In genomic region chr5:132253452-132254320, GRCh38 we compare ENCODE assay signal across 18 cellular contexts. TPM values are rescaled to one million over a fixed set of nuclear protein-coding genes. Genes with fewer than 3 reads are reported as not detected.
DNase-seq lines count a peak whose midpoint lies in the region; ATAC-seq and TF ChIP-seq lines count a peak whose summit lies in the region.
"Had no signal": no experiment of that assay in that cellular context is flagged by ENCODE, and none has a peak within 500 bp of the region (broad histone marks: within the 10 kb centered on the region; RNA-seq: fewer than 3 reads in every experiment).

No MANE protein-coding gene starts in this region.

- TF ChIP-seq CTCF in HL-60 (IDR thresholded peaks at IDR 0.05; ENCODE audit: insufficient read depth, low read length), result no peak
- TF ChIP-seq CTCF in endodermal cell (conservative IDR thresholded peaks at IDR 0.05), result no peak

- no peaks in the 10 kb centered on the region for H3K36me3 Mint-ChIP-seq in activated CD4-positive, alpha-beta T cell treated with anti-CD3 and anti-CD28 coated beads for 36 hours (ENCODE audit: low read depth)
- no peaks in the 10 kb centered on the region for H3K36me3 Mint-ChIP-seq in endodermal cell (ENCODE audit: low read depth)

- CTCF ChIA-PET in activated CD4-positive, alpha-beta T cell treated with anti-CD3 and anti-CD28 coated beads for 36 hours (lab: Charles Lee), result interaction anchor here (0.9 to 7.9 kb wide), 2 partner anchors 10 to 15 kb away, joined by 3 to 48 read pairs; no protein-coding TSS in a partner anchor

- H3K27ac ChIP-seq in HL-60 (replicated peaks), result peak overlapping the region; percentile 56
- no peak overlapping the region for H3K27ac ChIP-seq in endodermal cell (ENCODE audit: low read depth, low read length)
- H3K27ac ChIP-seq: psoas muscle had no signal

- POLR2A ChIA-PET in activated CD4-positive, alpha-beta T cell treated with anti-CD3 and anti-CD28 coated beads for 36 hours (lab: Charles Lee), result interaction anchor here (0.6 kb wide), 1 partner anchor 25 kb away, joined by 3 read pairs; no protein-coding TSS in a partner anchor

- 88 to 91% methylated on average over 7 to 8 of the region's 8 CpGs for WGBS in endodermal cell (ENCODE audit: insufficient coverage in 1 of 2, insufficient read length in 1 of 2), 2 experiments

- no peak for ATAC-seq in activated CD4-positive, alpha-beta T cell treated with anti-CD3 and anti-CD28 coated beads for 36 hours
- no peak for ATAC-seq in GM21423 (IDR thresholded peaks at IDR 0.05; ENCODE audit: unreplicated experiment)
- ATAC-seq: activated T-cell treated with anti-CD3 and anti-CD28 coated beads, Interleukin-2, amount 50 U/mL, for 4 hours; psoas muscle had no signal

- DNase-seq in activated CD4-positive, alpha-beta T cell treated with anti-CD3 and anti-CD28 coated beads for 36 hours, result peak; percentile 3
- no peak for DNase-seq in activated CD4-positive, alpha-beta T cell treated with anti-CD3 and anti-CD28 coated beads for 4 hours
- DNase-seq in HL-60 (ENCODE audit: low read depth in 1 of 2, low spot score in 1 of 2), result no peak
- peak; percentile 30 for DNase-seq in endodermal cell
- peak; percentile 18 for DNase-seq in stimulated activated CD8-positive, alpha-beta memory T cell treated with anti-CD3 and anti-CD28 coated beads, Interleukin-4, amount 100 ng/mL, for 48 hours
- DNase-seq in inferior parietal cortex (ENCODE audit: extremely low spot score), result no peak
- no peak for DNase-seq in ecto neural progenitor cell (ENCODE audit: low spot score)
- DNase-seq: ACHN; activated CD4-positive, alpha-beta T cell treated with anti-CD3 and anti-CD28 coated beads, Interleukin-2, amount 10 ng/mL, durations not matched to agents 24 days and 14 days; activated T-cell treated with anti-CD3 and anti-CD28 coated beads, Interleukin-2, amount 50 U/mL, for 4 hours; GF-D8; NCI-H524; OCI-M1; stimulated activated naive CD4-positive, alpha-beta T cell treated with Interleukin-2 at 50 U/mL for 16 hours had no signal

- intact Hi-C loops in activated CD4-positive, alpha-beta T cell treated with anti-CD3 and anti-CD28 coated beads for 36 hours (cut with DNase I, micrococcal nuclease), result no loop called here

- H3K36me3 ChIP-seq in endodermal cell (ENCODE audit: control insufficient read depth, insufficient read depth, low read length), result no peaks in the 10 kb centered on the region

- H3K9ac ChIP-seq in endodermal cell (ENCODE audit: extremely low read depth, low read length, poor library complexity, severe bottlenecking), result no peak overlapping the region

- H3K27me3 Mint-ChIP-seq in activated CD4-positive, alpha-beta T cell treated with anti-CD3 and anti-CD28 coated beads for 36 hours, result peaks cover 6% of the 10 kb centered on the region
- H3K27me3 Mint-ChIP-seq in endodermal cell (ENCODE audit: insufficient read depth), result peaks cover 28% of the 10 kb centered on the region

- H3K27ac Mint-ChIP-seq in activated CD4-positive, alpha-beta T cell treated with anti-CD3 and anti-CD28 coated beads for 36 hours, result no peak overlapping the region
- no peak overlapping the region for H3K27ac Mint-ChIP-seq in endodermal cell
- H3K27ac Mint-ChIP-seq: activated CD4-positive, alpha-beta T cell treated with anti-CD3 and anti-CD28 coated beads, Interleukin-2, amount 10 ng/mL, durations not matched to agents 24 days and 14 days; memory B cell had no signal

- H3K4me3 Mint-ChIP-seq in activated CD4-positive, alpha-beta T cell treated with anti-CD3 and anti-CD28 coated beads for 36 hours, result no peak overlapping the region
- no peak overlapping the region for H3K4me3 Mint-ChIP-seq in endodermal cell
- H3K4me3 Mint-ChIP-seq: activated CD4-positive, alpha-beta T cell treated with anti-CD3 and anti-CD28 coated beads, Interleukin-2, amount 10 ng/mL, durations not matched to agents 24 days and 14 days; activated T-cell treated with anti-CD3 and anti-CD28 coated beads, Interleukin-2, amount 50 U/mL, for 4 hours; memory B cell had no signal

- H3K4me1 Mint-ChIP-seq in activated CD4-positive, alpha-beta T cell treated with anti-CD3 and anti-CD28 coated beads for 36 hours, result no peaks in the 10 kb centered on the region
- H3K4me1 Mint-ChIP-seq in endodermal cell, result no peaks in the 10 kb centered on the region
- H3K4me1 Mint-ChIP-seq: activated CD4-positive, alpha-beta T cell treated with anti-CD3 and anti-CD28 coated beads, Interleukin-2, amount 10 ng/mL, durations not matched to agents 24 days and 14 days; memory B cell had no signal

- no peaks in the 10 kb centered on the region for H3K4me1 ChIP-seq in endodermal cell (ENCODE audit: control insufficient read depth, insufficient read depth, low read length)

- H3K9me3 ChIP-seq in endodermal cell (ENCODE audit: control insufficient read depth, low read length), result no peaks in the 10 kb centered on the region
- H3K9me3 ChIP-seq: psoas muscle had no signal

- no peaks in the 10 kb centered on the region for H3K9me3 Mint-ChIP-seq in activated CD4-positive, alpha-beta T cell treated with anti-CD3 and anti-CD28 coated beads for 36 hours (ENCODE audit: low read depth)
- H3K9me3 Mint-ChIP-seq in endodermal cell, result no peaks in the 10 kb centered on the region
- H3K9me3 Mint-ChIP-seq: activated CD4-positive, alpha-beta T cell treated with anti-CD3 and anti-CD28 coated beads, Interleukin-2, amount 10 ng/mL, durations not matched to agents 24 days and 14 days; activated T-cell treated with anti-CD3 and anti-CD28 coated beads, Interleukin-2, amount 50 U/mL, for 4 hours; memory B cell had no signal

- no peak overlapping the region for H3K4me3 ChIP-seq in HL-60 (replicated peaks; ENCODE audit: insufficient read depth, low read length)
- no peak overlapping the region for H3K4me3 ChIP-seq in endodermal cell (ENCODE audit: low read length)
- H3K4me3 ChIP-seq: psoas muscle had no signal

- no peaks in the 10 kb centered on the region for H3K27me3 ChIP-seq in HL-60 (ENCODE audit: insufficient read depth, poor library complexity, severe bottlenecking)
- peaks cover 12% of the 10 kb centered on the region for H3K27me3 ChIP-seq in endodermal cell (ENCODE audit: control insufficient read depth, insufficient read depth, low read length, poor library complexity, severe bottlenecking)

RNA-seq across cellular contexts. Expression of gene PDLIM4, which starts 3.8 kb away (rescaled TPM):
- under 1 TPM; 0.21 to 0.23 TPM for total RNA-seq in activated CD4-positive, alpha-beta T cell treated with anti-CD3 and anti-CD28 coated beads for 36 hours
- 10 to 100 TPM in 1 of 2 donors, 1 to 10 TPM in 1; 9.0 to 11.2 TPM for total RNA-seq in endodermal cell
- polyA plus RNA-seq in endodermal cell (2013, experiment 1 of 2), result 32.8 TPM
- 29.0 TPM for polyA plus RNA-seq in endodermal cell (2013, experiment 2 of 2)
- polyA plus RNA-seq: neural cell had no signal

RNA-seq across cellular contexts. Expression of gene P4HA2, which starts 26.0 kb away (rescaled TPM):
- total RNA-seq in activated CD4-positive, alpha-beta T cell treated with anti-CD3 and anti-CD28 coated beads for 36 hours, result 1 to 10 TPM; 6.1 to 8.9 TPM
- total RNA-seq in endodermal cell, result 10 to 100 TPM; 15.1 to 19.6 TPM
- 16.6 TPM for polyA plus RNA-seq in endodermal cell (2013, experiment 1 of 2)
- 14.6 TPM for polyA plus RNA-seq in endodermal cell (2013, experiment 2 of 2)

RNA-seq across cellular contexts. Expression of gene SLC22A4, which starts 40.5 kb away (rescaled TPM):
- 1 to 10 TPM in 1 of 2 experiments, under 1 TPM in 1; 0.66 to 1.1 TPM for total RNA-seq in activated CD4-positive, alpha-beta T cell treated with anti-CD3 and anti-CD28 coated beads for 36 hours
- total RNA-seq in endodermal cell, result under 1 TPM in 1 of 2 donors, not detected in 1; 0.68 TPM
- 0.18 TPM for polyA plus RNA-seq in endodermal cell (2013, experiment 1 of 2)
- 0.12 TPM for polyA plus RNA-seq in endodermal cell (2013, experiment 2 of 2)

Comparison
In these comparisons a context has a peak if more than half of its experiments do, and no peak if none do; other contexts are left out.
1. DNase-seq: peak in activated CD4-positive, alpha-beta T cell treated with anti-CD3 and anti-CD28 coated beads for 36 hours (single experiment), endodermal cell (single experiment) and stimulated activated CD8-positive, alpha-beta memory T cell treated with anti-CD3 and anti-CD28 coated beads, Interleukin-4, amount 100 ng/mL, for 48 hours (single experiment); none in activated CD4-positive, alpha-beta T cell treated with anti-CD3 and anti-CD28 coated beads for 4 hours (0 of 2), HL-60 (0 of 2), inferior parietal cortex (single experiment) and ecto neural progenitor cell (single experiment).
2. RNA of gene PDLIM4, which starts 3.8 kb away (total RNA-seq): 9.0 to 11.2 TPM in endodermal cell; 0.21 to 0.23 TPM in activated CD4-positive, alpha-beta T cell treated with anti-CD3 and anti-CD28 coated beads for 36 hours; every median in the first group is over 4 times any median in the second.